ENCODE assay signal across 8 cellular contexts in the genomic region with DNA sequence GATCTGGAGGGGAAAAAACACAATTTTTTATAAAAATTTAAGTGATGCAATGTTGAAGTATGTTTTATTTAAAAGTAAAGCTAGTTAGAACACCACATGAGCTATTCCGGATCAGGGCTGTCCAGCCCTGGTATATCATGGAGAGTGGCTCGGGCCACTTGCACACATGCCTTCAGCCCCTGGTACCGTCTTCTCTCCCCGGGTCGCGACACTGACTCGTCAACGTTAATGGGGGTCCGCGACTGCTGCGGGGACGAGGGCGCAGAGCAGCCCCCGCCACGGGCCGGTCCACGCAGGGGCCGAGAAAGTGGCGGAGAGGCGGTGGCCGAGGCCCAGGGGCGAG.
DNase-seq lines count a peak whose midpoint lies in the region; ATAC-seq and TF ChIP-seq lines count a peak whose summit lies in the region.

No MANE protein-coding gene starts in this region.

- H3K4me1 ChIP-seq in endocrine pancreas (ENCODE audit: control insufficient read depth, insufficient read depth, low read length) (no peaks in the 10 kb centered on the region), uterus (no peaks in the 10 kb centered on the region)

- H3K9ac ChIP-seq in endocrine pancreas (ENCODE audit: control insufficient read depth, insufficient read depth, low read length) = peak overlapping the region; percentile 45

- peaks cover 2% of the 10 kb centered on the region for H3K36me3 Mint-ChIP-seq in activated naive CD8-positive, alpha-beta T cell
- H3K36me3 Mint-ChIP-seq in activated naive CD8-positive, alpha-beta T cell treated with anti-CD3 and anti-CD28 coated beads for 36 hours = peaks cover 1% of the 10 kb centered on the region
- H3K36me3 Mint-ChIP-seq in mesothelial cell of epicardium = no peaks in the 10 kb centered on the region

- H3K9me3 ChIP-seq in endocrine pancreas (ENCODE audit: control insufficient read depth, low read length) (no peaks in the 10 kb centered on the region), uterus (no peaks in the 10 kb centered on the region)

- TF ChIP-seq CTCF in mesothelial cell of epicardium (IDR thresholded peaks at IDR 0.05; ENCODE audit: unreplicated experiment) = no peak
- TF ChIP-seq CTCF in uterus (IDR thresholded peaks at IDR 0.05) = peak in 1 of 4 experiments; percentile 4

- H3K27ac ChIP-seq in uterus = peak overlapping the region; percentile 81 to 92

- H3K27me3 Mint-ChIP-seq in activated naive CD8-positive, alpha-beta T cell = peaks cover 46% of the 10 kb centered on the region
- peaks cover 80% of the 10 kb centered on the region for H3K27me3 Mint-ChIP-seq in activated naive CD8-positive, alpha-beta T cell treated with anti-CD3 and anti-CD28 coated beads for 36 hours
- no peaks in the 10 kb centered on the region for H3K27me3 Mint-ChIP-seq in mesothelial cell of epicardium (ENCODE audit: low read depth)

- H3K36me3 ChIP-seq in endocrine pancreas (ENCODE audit: control insufficient read depth, insufficient read depth, low read length) (no peaks in the 10 kb centered on the region), uterus (no peaks in the 10 kb centered on the region)

- DNase-seq in activated naive CD8-positive, alpha-beta T cell treated with anti-CD3 and anti-CD28 coated beads for 36 hours = no peak
- DNase-seq in mesothelial cell of epicardium (ENCODE audit: low spot score in 2 of 2, unreplicated experiment in 2 of 2) = no peak
- no peak for DNase-seq in uterus
- DNase-seq in NCI-H2171 treated with DMSO at 0.1 percent for 48 hours (lab: John Stamatoyannopoulos, UW) = no peak
- no peak for DNase-seq in stimulated activated CD4-positive, alpha-beta T cell treated with anti-CD3 and anti-CD28 coated beads, Interleukin-4, amount 100 ng/mL, for 1 hour

- H3K4me1 Mint-ChIP-seq in activated naive CD8-positive, alpha-beta T cell (ENCODE audit: low read depth) = peaks cover 17% of the 10 kb centered on the region
- peaks cover 13% of the 10 kb centered on the region for H3K4me1 Mint-ChIP-seq in activated naive CD8-positive, alpha-beta T cell treated with anti-CD3 and anti-CD28 coated beads for 36 hours
- H3K4me1 Mint-ChIP-seq in mesothelial cell of epicardium = peaks cover 41% of the 10 kb centered on the region

- H3K27me3 ChIP-seq in endocrine pancreas (ENCODE audit: control insufficient read depth, insufficient read depth, low read length) (no peaks in the 10 kb centered on the region), uterus (no peaks in the 10 kb centered on the region)

- H3K4me3 ChIP-seq in endocrine pancreas (ENCODE audit: control insufficient read depth, insufficient read depth, low read length) (no peak overlapping the region), uterus (peak overlapping the region; percentile 43 to 84)

- H3K4me3 Mint-ChIP-seq in activated naive CD8-positive, alpha-beta T cell = peak overlapping the region; percentile 87
- H3K4me3 Mint-ChIP-seq in activated naive CD8-positive, alpha-beta T cell treated with anti-CD3 and anti-CD28 coated beads for 36 hours = no peak overlapping the region
- peak overlapping the region; percentile 92 for H3K4me3 Mint-ChIP-seq in mesothelial cell of epicardium

- H3K9me3 Mint-ChIP-seq in activated naive CD8-positive, alpha-beta T cell (ENCODE audit: low read depth) = no peaks in the 10 kb centered on the region
- peaks cover 3% of the 10 kb centered on the region for H3K9me3 Mint-ChIP-seq in activated naive CD8-positive, alpha-beta T cell treated with anti-CD3 and anti-CD28 coated beads for 36 hours
- H3K9me3 Mint-ChIP-seq in mesothelial cell of epicardium = no peaks in the 10 kb centered on the region

- H3K27ac Mint-ChIP-seq in activated naive CD8-positive, alpha-beta T cell = no peak overlapping the region
- no peak overlapping the region for H3K27ac Mint-ChIP-seq in activated naive CD8-positive, alpha-beta T cell treated with anti-CD3 and anti-CD28 coated beads for 36 hours
- H3K27ac Mint-ChIP-seq in mesothelial cell of epicardium = peak overlapping the region; percentile 52

- TF ChIP-seq POLR2A in uterus (IDR thresholded peaks at IDR 0.05) = no peak

- intact Hi-C loops in uterus (cut with DNase I; ENCODE audit: low total_unique reads) = no loop called here

- ATAC-seq in GM21619 (IDR thresholded peaks at IDR 0.05; ENCODE audit: unreplicated experiment) = no peak
